8 cellular contexts compared by ENCODE assay signal in the genomic region with DNA sequence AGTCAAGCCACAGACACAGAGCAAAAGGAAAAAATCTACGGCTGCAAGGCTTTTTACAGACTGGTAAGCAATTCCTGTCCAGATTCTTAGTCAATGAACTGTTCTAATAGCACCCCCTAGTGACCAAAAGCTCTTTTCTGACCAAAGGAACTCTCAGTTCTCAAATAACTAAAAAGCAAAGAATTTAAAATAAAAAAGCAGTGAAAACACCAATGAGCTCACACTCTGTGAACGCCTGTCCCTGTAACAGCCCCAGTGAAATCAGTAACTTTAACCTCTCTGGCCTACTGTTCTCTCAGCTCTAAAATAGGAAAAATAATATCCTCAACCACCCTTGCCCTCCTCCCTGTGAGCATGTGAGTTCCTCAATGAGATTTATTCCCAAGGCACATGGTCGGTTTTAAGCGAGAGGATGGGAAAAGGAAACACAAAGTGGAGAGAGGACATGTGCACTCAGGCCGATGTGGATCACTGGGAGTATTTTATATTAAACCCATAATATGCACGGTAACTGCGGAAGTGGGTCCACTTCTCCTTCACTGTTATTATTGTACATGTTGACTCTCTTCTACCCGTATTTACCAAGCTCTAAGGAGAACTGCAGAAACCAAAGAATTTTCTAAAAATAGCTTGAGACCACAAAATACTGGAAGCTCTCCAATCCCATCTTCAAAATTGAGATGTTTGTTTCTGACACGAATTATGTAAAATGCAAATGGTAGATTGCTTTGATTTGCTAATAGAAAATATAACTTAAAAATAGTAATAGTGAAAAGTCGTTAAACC.
DNase-seq lines count a peak whose midpoint lies in the region; ATAC-seq, FAIRE-seq and TF ChIP-seq lines count a peak whose summit lies in the region.

No MANE protein-coding gene starts in this region.

- in situ Hi-C loops in gastrocnemius medialis (cut with MboI; ENCODE audit: low sequenced_read_pairs in 4 of 4), result loop anchor here (5.0 to 25.0 kb wide), 6 partner anchors 432 to 1582 kb away; no protein-coding TSS in a partner anchor

- H3K27me3 ChIP-seq in BLaER1 treated with 17β-estradiol and CSF1 and Interleukin-3, amounts not matched to agents 10 nM and 100 nM, result no peaks in the 10 kb centered on the region
- no peaks in the 10 kb centered on the region for H3K27me3 ChIP-seq in gastrocnemius medialis

- H3K4me1 Mint-ChIP-seq in activated T-helper 1 cell treated with anti-CD3 and anti-CD28 coated beads, Interleukin-12 subunit alpha, Interleukin-12 subunit beta, Interleukin-2, Interleukin-4 antibody, amounts not matched to agents 30 ng/mL and 10 ng/mL and 1 ng/mL, durations not matched to agents 14 hours and 24 hours and 36 hours (ENCODE audit: low read depth), result no peaks in the 10 kb centered on the region

- peak; percentile 53 for ATAC-seq in HG03060 (IDR thresholded peaks at IDR 0.05; ENCODE audit: low read depth, unreplicated experiment)
- ATAC-seq in left cardiac atrium, result peak; percentile 70 to 74
- ATAC-seq in gastrocnemius medialis, result peak; percentile 80 to 85

- H3K4me3 ChIP-seq in BLaER1 treated with 17β-estradiol and CSF1 and Interleukin-3, amounts not matched to agents 10 nM and 100 nM, result peak overlapping the region in 4 of 10 experiments; percentile 5 to 45 (median 25); a peak in 4 of 20 replicates
- no peak overlapping the region for H3K4me3 ChIP-seq in gastrocnemius medialis

- H3K36me3 Mint-ChIP-seq in activated T-helper 1 cell treated with anti-CD3 and anti-CD28 coated beads, Interleukin-12 subunit alpha, Interleukin-12 subunit beta, Interleukin-2, Interleukin-4 antibody, amounts not matched to agents 30 ng/mL and 10 ng/mL and 1 ng/mL, durations not matched to agents 14 hours and 24 hours and 36 hours (ENCODE audit: low read depth), result peaks cover 8% of the 10 kb centered on the region

- H3K36me3 ChIP-seq in BLaER1 treated with 17β-estradiol and CSF1 and Interleukin-3, amounts not matched to agents 10 nM and 100 nM, result peaks cover 34 to 83% (median 73%) of the 10 kb centered on the region in 11 experiments
- no peaks in the 10 kb centered on the region for H3K36me3 ChIP-seq in gastrocnemius medialis

- FAIRE-seq in GM18507 (lab: Jason Lieb, UNC), result peak; percentile 76

- intact Hi-C loops in activated T-helper 1 cell treated with anti-CD3 and anti-CD28 coated beads, Interleukin-12 subunit alpha, Interleukin-12 subunit beta, Interleukin-2, Interleukin-4 antibody, amounts not matched to agents 30 ng/mL and 10 ng/mL and 1 ng/mL, durations not matched to agents 14 hours and 24 hours and 36 hours (cut with micrococcal nuclease), result loop anchor here (1.0 to 10.0 kb wide), 4 partner anchors 154 to 787 kb away; no protein-coding TSS in a partner anchor
- intact Hi-C loops in left cardiac atrium (cut with DNase I) (loop anchor here in 1 of 2 donors (5.0 to 10.0 kb wide), 2 partner anchors 154 to 1582 kb away; no protein-coding TSS in a partner anchor), gastrocnemius medialis (cut with DNase I; ENCODE audit: low total_unique reads) (loop anchor here (1.0 to 10.0 kb wide), 4 partner anchors 824 to 1582 kb away; partner anchors contain the start of gene B3GALT1)

- TF ChIP-seq CTCF in gastrocnemius medialis (IDR thresholded peaks at IDR 0.05 in 4 of 5, conservative IDR thresholded peaks at IDR 0.05 in 1 of 5), result peak; percentile 50 to 73 (median 67)

- H3K4me1 ChIP-seq in BLaER1 treated with 17β-estradiol and CSF1 and Interleukin-3, amounts not matched to agents 10 nM and 100 nM, result peaks cover 7 to 47% (median 30%) of the 10 kb centered on the region in 10 experiments
- peaks cover 10 to 12% of the 10 kb centered on the region in 2 donors for H3K4me1 ChIP-seq in gastrocnemius medialis

- H3K27me3 Mint-ChIP-seq in activated T-helper 1 cell treated with anti-CD3 and anti-CD28 coated beads, Interleukin-12 subunit alpha, Interleukin-12 subunit beta, Interleukin-2, Interleukin-4 antibody, amounts not matched to agents 30 ng/mL and 10 ng/mL and 1 ng/mL, durations not matched to agents 14 hours and 24 hours and 36 hours (ENCODE audit: insufficient read depth), result no peaks in the 10 kb centered on the region

- H3K9ac ChIP-seq in BLaER1 treated with 17β-estradiol and CSF1 and Interleukin-3, amounts not matched to agents 10 nM and 100 nM, result peak overlapping the region; percentile 1 to 62 (median 46); a peak in 15 of 22 replicates

- DNase-seq in GM18507 (ENCODE audit: extremely low spot score, insufficient read length, low read depth) (no peak), NCI-H2171 treated with DMSO at 0.1 percent for 48 hours (lab: John Stamatoyannopoulos, UW) (peak; percentile 91), left cardiac atrium (no peak), gastrocnemius medialis (no peak), T-helper 9 cell (no peak)
- peak; percentile 5 for DNase-seq in activated T-helper 1 cell treated with anti-CD3 and anti-CD28 coated beads, Interleukin-12 subunit alpha, Interleukin-12 subunit beta, Interleukin-2, Interleukin-4 antibody, amounts not matched to agents 30 ng/mL and 10 ng/mL and 1 ng/mL, durations not matched to agents 14 hours and 24 hours and 36 hours (ENCODE audit: low spot score)

- peaks cover 3 to 15% (median 6%) of the 10 kb centered on the region in 11 experiments; a peak in 11 of 22 replicates for H3K9me3 ChIP-seq in BLaER1 treated with 17β-estradiol and CSF1 and Interleukin-3, amounts not matched to agents 10 nM and 100 nM (replicated peaks in 1 of 11)
- no peaks in the 10 kb centered on the region for H3K9me3 ChIP-seq in gastrocnemius medialis

- no peak for TF ChIP-seq POLR2A in gastrocnemius medialis (IDR thresholded peaks at IDR 0.05)

- H3K4me3 Mint-ChIP-seq in activated T-helper 1 cell treated with anti-CD3 and anti-CD28 coated beads, Interleukin-12 subunit alpha, Interleukin-12 subunit beta, Interleukin-2, Interleukin-4 antibody, amounts not matched to agents 30 ng/mL and 10 ng/mL and 1 ng/mL, durations not matched to agents 14 hours and 24 hours and 36 hours, result no peak overlapping the region

- H4K20me1 ChIP-seq in BLaER1 treated with 17β-estradiol and CSF1 and Interleukin-3, amounts not matched to agents 10 nM and 100 nM, result no peaks in the 10 kb centered on the region

- peaks cover 5% of the 10 kb centered on the region for H3K9me3 Mint-ChIP-seq in activated T-helper 1 cell treated with anti-CD3 and anti-CD28 coated beads, Interleukin-12 subunit alpha, Interleukin-12 subunit beta, Interleukin-2, Interleukin-4 antibody, amounts not matched to agents 30 ng/mL and 10 ng/mL and 1 ng/mL, durations not matched to agents 14 hours and 24 hours and 36 hours

- H3K27ac Mint-ChIP-seq in activated T-helper 1 cell treated with anti-CD3 and anti-CD28 coated beads, Interleukin-12 subunit alpha, Interleukin-12 subunit beta, Interleukin-2, Interleukin-4 antibody, amounts not matched to agents 30 ng/mL and 10 ng/mL and 1 ng/mL, durations not matched to agents 14 hours and 24 hours and 36 hours, result no peak overlapping the region

- peak overlapping the region in 10 of 11 experiments; percentile 15 to 75 (median 58); a peak in 18 of 22 replicates for H3K27ac ChIP-seq in BLaER1 treated with 17β-estradiol and CSF1 and Interleukin-3, amounts not matched to agents 10 nM and 100 nM
- peak overlapping the region in 3 of 4 donors; percentile 19 to 53 (median 40) for H3K27ac ChIP-seq in gastrocnemius medialis

- H3K4me2 ChIP-seq in BLaER1 treated with 17β-estradiol and CSF1 and Interleukin-3, amounts not matched to agents 10 nM and 100 nM, result peak overlapping the region; percentile 46 to 81 (median 74)

Comparison
In these comparisons a context has a peak if more than half of its experiments do, and no peak if none do; other contexts are left out.
1. DNase-seq: peak in NCI-H2171 treated with DMSO at 0.1 percent for 48 hours (single experiment) and activated T-helper 1 cell treated with anti-CD3 and anti-CD28 coated beads, Interleukin-12 subunit alpha, Interleukin-12 subunit beta, Interleukin-2, Interleukin-4 antibody, amounts not matched to agents 30 ng/mL and 10 ng/mL and 1 ng/mL, durations not matched to agents 14 hours and 24 hours and 36 hours (single experiment); none in GM18507 (single experiment), left cardiac atrium (single experiment), gastrocnemius medialis (0 of 2) and T-helper 9 cell (single experiment).
2. Peak in every context shown above with its lines, with median percentiles within 50 percentile points of each other: ATAC-seq.